ENCODE assay signal across 8 cellular contexts in genomic region chr21:46188226-46189212, GRCh38. TPM values are rescaled to one million over a fixed set of nuclear protein-coding genes. Genes with fewer than 3 reads are reported as not detected.
DNase-seq lines count a peak whose midpoint lies in the region; ATAC-seq, FAIRE-seq and TF ChIP-seq lines count a peak whose summit lies in the region.

No MANE protein-coding gene starts in this region.

- peak overlapping the region; percentile 97 for H3K27ac Mint-ChIP-seq in glutamatergic neuron (ENCODE audit: unreplicated experiment)

- H3K27ac ChIP-seq in SJSA1, result peak overlapping the region; percentile 32

- no peak overlapping the region for H3K4me3 ChIP-seq in SJSA1

- intact Hi-C loops in posterior vena cava (cut with DNase I), result no loop called here

- no peaks in the 10 kb centered on the region for H3K9me3 ChIP-seq in SJSA1 (replicated peaks)

- no peaks in the 10 kb centered on the region for H3K36me3 Mint-ChIP-seq in glutamatergic neuron (ENCODE audit: unreplicated experiment)

- peaks cover 30% of the 10 kb centered on the region for H3K4me1 ChIP-seq in SJSA1 (replicated peaks)

- no peaks in the 10 kb centered on the region for H3K27me3 ChIP-seq in SJSA1 (replicated peaks)

- ATAC-seq in HG02852 (IDR thresholded peaks at IDR 0.05; ENCODE audit: unreplicated experiment) (no peak), GM21528 (IDR thresholded peaks at IDR 0.05; ENCODE audit: low FRiP score, unreplicated experiment) (no peak)

- H3K4me3 Mint-ChIP-seq in glutamatergic neuron (ENCODE audit: unreplicated experiment), result peak overlapping the region; percentile 75

- peaks cover 27% of the 10 kb centered on the region for H3K27me3 Mint-ChIP-seq in glutamatergic neuron (ENCODE audit: unreplicated experiment)

- 0 out of 2 replicates have a peak, but pooled peaks cover 5% of the 10 kb centered on the region for H3K36me3 ChIP-seq in SJSA1

- no peak for FAIRE-seq in HTR-8/SVneo (lab: Jason Lieb, UNC)

- no peak for TF ChIP-seq CTCF in glutamatergic neuron (IDR thresholded peaks at IDR 0.05; ENCODE audit: partially characterized antibody, unreplicated experiment)

- H3K4me1 Mint-ChIP-seq in glutamatergic neuron (ENCODE audit: low read depth, unreplicated experiment), result peaks cover 41% of the 10 kb centered on the region

- DNase-seq in HTR-8/SVneo (ENCODE audit: insufficient read length, low spot score) (peak; percentile 75), SJSA1 (ENCODE audit: low read depth in 1 of 2, low spot score in 2 of 2) (peak; percentile 81 to 89), glutamatergic neuron (no peak), posterior vena cava (ENCODE audit: low spot score) (peak; percentile 75), GOT3 (lab: John Stamatoyannopoulos, UW) (no peak)
- DNase-seq in activated naive CD4-positive, alpha-beta T cell (lab: John Stamatoyannopoulos, UW), result no peak

- H3K9me3 Mint-ChIP-seq in glutamatergic neuron (ENCODE audit: unreplicated experiment), result peaks cover 22% of the 10 kb centered on the region

RNA-seq across cellular contexts. Expression of gene SPATC1L, which starts 4.3 kb away (rescaled TPM):
- 4.3 and 7.1 TPM in 2 replicates for total RNA-seq in SJSA1 (2014; rRNA removed; shearing (Covaris generic))
- total RNA-seq in glutamatergic neuron (ENCODE audit: unreplicated experiment) (58.7 TPM), posterior vena cava (10 to 100 TPM in 1 of 2 donors, 1 to 10 TPM in 1; 8.4 to 10.9 TPM)

RNA-seq across cellular contexts. Expression of gene FTCD, which starts 33.1 kb away (rescaled TPM):
- total RNA-seq in SJSA1 (2014; rRNA removed; shearing (Covaris generic)), result not detected in 2 replicates
- total RNA-seq in glutamatergic neuron (ENCODE audit: unreplicated experiment) (13.4 TPM), posterior vena cava (1 to 10 TPM in 1 of 2 donors, under 1 TPM in 1; 0.29 to 1.2 TPM)

RNA-seq across cellular contexts. Expression of gene LSS, which starts 40.1 kb away (rescaled TPM):
- total RNA-seq in SJSA1 (2014; rRNA removed; shearing (Covaris generic)), result 27.3 and 33.3 TPM in 2 replicates
- total RNA-seq in glutamatergic neuron (ENCODE audit: unreplicated experiment) (390 TPM), posterior vena cava (10 to 100 TPM; 42.5 to 65.0 TPM)

Comparison
In these comparisons a context has a peak if more than half of its experiments do, and no peak if none do; other contexts are left out.
1. DNase-seq: peak in HTR-8/SVneo (single experiment), SJSA1 (2 of 2) and posterior vena cava (single experiment); none in glutamatergic neuron (single experiment), GOT3 (single experiment) and activated naive CD4-positive, alpha-beta T cell (0 of 4).